ENCODE assay signal across 33 cellular contexts in genomic region chrX:111880735-111881134, GRCh38. TPM values are rescaled to one million over a fixed set of nuclear protein-coding genes. Genes with fewer than 3 reads are reported as not detected.
"Had no signal": no experiment of that assay in that cellular context is flagged by ENCODE, and none has a peak within 500 bp of the region (broad histone marks: within the 10 kb centered on the region; RNA-seq: fewer than 3 reads in every experiment).

No MANE protein-coding gene starts in this region.

- H3K4me3 ChIP-seq: ascending aorta, cardiac muscle cell had no signal

- ATAC-seq: activated CD4-positive, alpha-beta T cell treated with anti-CD3 and anti-CD28 coated beads for 36 hours; activated CD4-positive, CD25-positive, alpha-beta regulatory T cell treated with anti-CD3 and anti-CD28 coated beads, Interleukin-2, amount 50 U/mL, for 24 hours; activated CD8-positive, alpha-beta memory T cell treated with anti-CD3 and anti-CD28 coated beads, Interleukin-2, amount 10 ng/mL, durations not matched to agents 7 days and 5 days; activated CD8-positive, alpha-beta T cell treated with anti-CD3 and anti-CD28 coated beads, Interleukin-2, amount 10 ng/mL, durations not matched to agents 7 days and 5 days; activated naive CD8-positive, alpha-beta T cell treated with anti-CD3 and anti-CD28 coated beads, Interleukin-2, amount 50 U/mL, for 24 hours; WTC11 had no signal

- DNase-seq: activated CD4-positive, alpha-beta memory T cell treated with anti-CD3 and anti-CD28 coated beads, Interleukin-2, amount 10 ng/mL, durations not matched to agents 7 days and 5 days; activated CD4-positive, alpha-beta T cell treated with anti-CD3 and anti-CD28 coated beads for 1 hour; activated CD4-positive, alpha-beta T cell treated with anti-CD3 and anti-CD28 coated beads for 36 hours; activated CD4-positive, alpha-beta T cell treated with anti-CD3 and anti-CD28 coated beads for 48 hours; activated CD4-positive, alpha-beta T cell treated with anti-CD3 and anti-CD28 coated beads, Interleukin-2, amount 10 ng/mL, durations not matched to agents 7 days and 5 days; activated CD4-positive, alpha-beta T cell treated with anti-CD3 and anti-CD28 coated beads, Interleukin-2, amount 50 U/mL, for 48 hours; activated CD4-positive, CD25-positive, alpha-beta regulatory T cell; activated CD8-positive, alpha-beta memory T cell treated with anti-CD3 and anti-CD28 coated beads for 24 hours; activated CD8-positive, alpha-beta memory T cell treated with anti-CD3 and anti-CD28 coated beads, Interleukin-2, amount 10 ng/mL, durations not matched to agents 7 days and 5 days; activated CD8-positive, alpha-beta memory T cell treated with anti-CD3 and anti-CD28 coated beads, Interleukin-2, amount 50 U/mL, for 48 hours; activated CD8-positive, alpha-beta T cell treated with anti-CD3 and anti-CD28 coated beads, Interleukin-2, amount 10 ng/mL, durations not matched to agents 7 days and 5 days; activated effector memory CD4-positive, alpha-beta T cell treated with Interleukin-2 at 50 U/mL for 16 hours; activated gamma-delta T cell; activated naive CD4-positive, alpha-beta T cell treated with anti-CD3 and anti-CD28 coated beads, Interleukin-2, amount 10 ng/mL, durations not matched to agents 7 days and 5 days; activated naive CD4-positive, alpha-beta T cell treated with Interleukin-2 at 50 U/mL for 16 hours; activated naive CD8-positive, alpha-beta T cell treated with anti-CD3 and anti-CD28 coated beads, Interleukin-2, amount 10 ng/mL, durations not matched to agents 7 days and 5 days; activated naive CD8-positive, alpha-beta T cell treated with anti-CD3 and anti-CD28 coated beads, Interleukin-2, amount 50 U/mL, for 24 hours; activated T-cell treated with anti-CD3 and anti-CD28 coated beads, Interleukin-2, amount 50 U/mL, for 24 hours; activated T-cell treated with anti-CD3 and anti-CD28 coated beads, Interleukin-2, amount 50 U/mL, for 48 hours; amygdala; anterior cingulate cortex; caudate nucleus; T-helper 1 cell; T-helper 2 cell; T-helper 9 cell had no signal

- H3K27me3 ChIP-seq: ascending aorta, cardiac muscle cell had no signal

- H3K9me3 ChIP-seq: ascending aorta had no signal

- H3K27ac ChIP-seq: ascending aorta, cardiac muscle cell, VCaP had no signal

- H3K36me3 ChIP-seq: ascending aorta, cardiac muscle cell had no signal

RNA-seq across cellular contexts. Expression of gene TRPC5OS, which starts 4.8 kb away (rescaled TPM):
- total RNA-seq: activated CD4-positive, alpha-beta memory T cell treated with anti-CD3 and anti-CD28 coated beads, Interleukin-2, amount 10 ng/mL, durations not matched to agents 7 days and 5 days; activated CD4-positive, alpha-beta T cell treated with anti-CD3 and anti-CD28 coated beads for 36 hours; activated CD4-positive, alpha-beta T cell treated with anti-CD3 and anti-CD28 coated beads, Interleukin-2, amount 10 ng/mL, durations not matched to agents 7 days and 5 days; activated CD8-positive, alpha-beta memory T cell treated with anti-CD3 and anti-CD28 coated beads, Interleukin-2, amount 10 ng/mL, durations not matched to agents 7 days and 5 days; activated CD8-positive, alpha-beta T cell treated with anti-CD3 and anti-CD28 coated beads, Interleukin-2, amount 10 ng/mL, durations not matched to agents 7 days and 5 days; activated naive CD8-positive, alpha-beta T cell treated with anti-CD3 and anti-CD28 coated beads, Interleukin-2, amount 10 ng/mL, durations not matched to agents 7 days and 5 days; activated T-helper 2 cell treated with anti-CD3 and anti-CD28 coated beads, Interferon-gamma antibody, Interleukin-2, Interleukin-4, amounts not matched to agents 10 μg/mL and 5 μg/mL and 100 μg/mL, durations not matched to agents 14 hours and 24 hours and 36 hours; ascending aorta; bronchial epithelial cell; cardiac muscle cell; cerebellum; WTC11 had no signal
